1 cellular context compared by ENCODE assay signal in the genomic region with DNA sequence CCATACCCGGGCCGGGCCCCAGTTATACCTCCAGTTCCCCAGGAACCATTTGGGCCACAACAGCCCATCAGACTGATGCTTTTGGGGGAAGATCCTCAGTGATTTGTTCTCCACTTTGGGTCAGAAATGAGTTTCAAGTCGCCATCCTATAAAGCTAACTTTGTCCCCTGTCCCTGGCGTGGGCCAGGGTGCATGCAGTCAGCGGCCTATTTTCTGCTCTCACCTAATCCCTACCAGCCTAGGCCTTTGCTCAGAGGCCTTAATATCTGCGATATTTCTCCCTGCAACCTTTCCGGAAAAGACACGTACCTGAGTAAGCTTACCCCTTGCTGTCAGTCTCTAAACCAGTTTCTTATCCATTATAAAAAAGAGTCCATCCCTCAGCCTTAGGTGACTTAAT.
TF ChIP-seq lines count a peak whose summit lies in the region.

No MANE protein-coding gene starts in this region.

TF ChIP-seq in GM23338, 12 proteins besides CTCF, POLR2A, EP300 and RAD21 (continued from another document):
- TF ChIP-seq, protein P1, sequence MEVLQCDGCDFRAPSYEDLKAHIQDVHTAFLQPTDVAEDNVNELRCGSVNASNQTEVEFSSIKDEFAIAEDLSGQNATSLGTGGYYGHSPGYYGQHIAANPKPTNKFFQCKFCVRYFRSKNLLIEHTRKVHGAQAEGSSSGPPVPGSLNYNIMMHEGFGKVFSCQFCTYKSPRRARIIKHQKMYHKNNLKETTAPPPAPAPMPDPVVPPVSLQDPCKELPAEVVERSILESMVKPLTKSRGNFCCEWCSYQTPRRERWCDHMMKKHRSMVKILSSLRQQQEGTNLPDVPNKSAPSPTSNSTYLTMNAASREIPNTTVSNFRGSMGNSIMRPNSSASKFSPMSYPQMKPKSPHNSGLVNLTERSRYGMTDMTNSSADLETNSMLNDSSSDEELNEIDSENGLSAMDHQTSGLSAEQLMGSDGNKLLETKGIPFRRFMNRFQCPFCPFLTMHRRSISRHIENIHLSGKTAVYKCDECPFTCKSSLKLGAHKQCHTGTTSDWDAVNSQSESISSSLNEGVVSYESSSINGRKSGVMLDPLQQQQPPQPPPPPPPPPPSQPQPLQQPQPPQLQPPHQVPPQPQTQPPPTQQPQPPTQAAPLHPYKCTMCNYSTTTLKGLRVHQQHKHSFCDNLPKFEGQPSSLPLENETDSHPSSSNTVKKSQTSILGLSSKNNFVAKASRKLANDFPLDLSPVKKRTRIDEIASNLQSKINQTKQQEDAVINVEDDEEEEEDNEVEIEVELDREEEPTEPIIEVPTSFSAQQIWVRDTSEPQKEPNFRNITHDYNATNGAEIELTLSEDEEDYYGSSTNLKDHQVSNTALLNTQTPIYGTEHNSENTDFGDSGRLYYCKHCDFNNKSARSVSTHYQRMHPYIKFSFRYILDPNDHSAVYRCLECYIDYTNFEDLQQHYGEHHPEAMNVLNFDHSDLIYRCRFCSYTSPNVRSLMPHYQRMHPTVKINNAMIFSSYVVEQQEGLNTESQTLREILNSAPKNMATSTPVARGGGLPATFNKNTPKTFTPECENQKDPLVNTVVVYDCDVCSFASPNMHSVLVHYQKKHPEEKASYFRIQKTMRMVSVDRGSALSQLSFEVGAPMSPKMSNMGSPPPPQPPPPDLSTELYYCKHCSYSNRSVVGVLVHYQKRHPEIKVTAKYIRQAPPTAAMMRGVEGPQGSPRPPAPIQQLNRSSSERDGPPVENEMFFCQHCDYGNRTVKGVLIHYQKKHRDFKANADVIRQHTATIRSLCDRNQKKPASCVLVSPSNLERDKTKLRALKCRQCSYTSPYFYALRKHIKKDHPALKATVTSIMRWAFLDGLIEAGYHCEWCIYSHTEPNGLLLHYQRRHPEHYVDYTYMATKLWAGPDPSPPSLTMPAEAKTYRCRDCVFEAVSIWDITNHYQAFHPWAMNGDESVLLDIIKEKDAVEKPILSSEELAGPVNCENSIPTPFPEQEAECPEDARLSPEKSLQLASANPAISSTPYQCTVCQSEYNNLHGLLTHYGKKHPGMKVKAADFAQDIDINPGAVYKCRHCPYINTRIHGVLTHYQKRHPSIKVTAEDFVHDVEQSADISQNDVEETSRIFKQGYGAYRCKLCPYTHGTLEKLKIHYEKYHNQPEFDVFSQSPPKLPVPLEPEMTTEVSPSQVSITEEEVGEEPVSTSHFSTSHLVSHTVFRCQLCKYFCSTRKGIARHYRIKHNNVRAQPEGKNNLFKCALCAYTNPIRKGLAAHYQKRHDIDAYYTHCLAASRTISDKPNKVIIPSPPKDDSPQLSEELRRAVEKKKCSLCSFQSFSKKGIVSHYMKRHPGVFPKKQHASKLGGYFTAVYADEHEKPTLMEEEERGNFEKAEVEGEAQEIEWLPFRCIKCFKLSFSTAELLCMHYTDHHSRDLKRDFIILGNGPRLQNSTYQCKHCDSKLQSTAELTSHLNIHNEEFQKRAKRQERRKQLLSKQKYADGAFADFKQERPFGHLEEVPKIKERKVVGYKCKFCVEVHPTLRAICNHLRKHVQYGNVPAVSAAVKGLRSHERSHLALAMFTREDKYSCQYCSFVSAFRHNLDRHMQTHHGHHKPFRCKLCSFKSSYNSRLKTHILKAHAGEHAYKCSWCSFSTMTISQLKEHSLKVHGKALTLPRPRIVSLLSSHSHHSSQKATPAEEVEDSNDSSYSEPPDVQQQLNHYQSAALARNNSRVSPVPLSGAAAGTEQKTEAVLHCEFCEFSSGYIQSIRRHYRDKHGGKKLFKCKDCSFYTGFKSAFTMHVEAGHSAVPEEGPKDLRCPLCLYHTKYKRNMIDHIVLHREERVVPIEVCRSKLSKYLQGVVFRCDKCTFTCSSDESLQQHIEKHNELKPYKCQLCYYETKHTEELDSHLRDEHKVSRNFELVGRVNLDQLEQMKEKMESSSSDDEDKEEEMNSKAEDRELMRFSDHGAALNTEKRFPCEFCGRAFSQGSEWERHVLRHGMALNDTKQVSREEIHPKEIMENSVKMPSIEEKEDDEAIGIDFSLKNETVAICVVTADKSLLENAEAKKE (CRISPR knock-in tag; IDR thresholded peaks at IDR 0.05), result no peak
- no peak for TF ChIP-seq NANOG (IDR thresholded peaks at IDR 0.05; ENCODE audit: borderline replicate concordance)
- no peak for TF ChIP-seq EZH2 (IDR thresholded peaks at IDR 0.05; ENCODE audit: low read depth, unreplicated experiment)
- TF ChIP-seq CREB1 (CRISPR knock-in tag; IDR thresholded peaks at IDR 0.05; ENCODE audit: low read depth), result no peak
